1 cellular context compared by ENCODE assay signal in the genomic region with DNA sequence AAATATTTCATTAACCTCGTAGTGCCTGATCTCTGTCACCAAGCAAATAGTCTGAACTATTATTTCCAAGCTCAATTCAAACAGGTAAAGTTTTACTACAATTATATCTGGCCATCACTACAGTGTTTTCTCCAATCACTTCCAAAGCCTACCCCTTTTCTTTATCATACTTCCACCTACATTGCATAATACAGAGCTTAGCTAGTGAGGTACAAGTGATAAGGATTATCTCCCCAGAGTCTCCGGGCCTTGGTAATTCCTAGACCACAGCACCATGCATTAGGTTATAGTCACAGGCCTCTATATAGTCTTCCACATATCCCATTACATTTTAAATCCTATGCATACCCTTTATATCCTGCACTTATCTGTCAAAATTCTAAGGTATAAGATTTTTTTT.
A peak's percentile ranks its signal among the peaks of the same experiment; 100 is the strongest.
TF ChIP-seq lines count a peak whose summit lies in the region.

No MANE protein-coding gene starts in this region.

TF ChIP-seq in H1, 55 proteins besides CTCF, POLR2A, EP300 and RAD21:
- no peak for TF ChIP-seq PHF8 (conservative IDR thresholded peaks at IDR 0.05; ENCODE audit: low read depth, low read length)
- TF ChIP-seq TAF7 (optimal IDR thresholded peaks at IDR 0.05; ENCODE audit: borderline replicate concordance, low read depth, low read length): no peak
- peak; percentile 17; the same call in 1 of the 2 replicates for TF ChIP-seq CEBPB (IDR thresholded peaks at IDR 0.05; ENCODE audit: low read depth, low read length)
